In genomic region chr17:38853292-38854219, GRCh38 we compare ENCODE assay signal across 1 cellular context.
TF ChIP-seq lines count a peak whose summit lies in the region.

Gene RPL23, minus strand, starts transcription at chr17:38853721. Its CDS starts 11 bp downstream, at chr17:38853710.

TF ChIP-seq in HepG2, 621 proteins besides CTCF, POLR2A, EP300 and RAD21 (continued from another document and continues in another):
- TF ChIP-seq ZNF280B (CRISPR knock-in tag; IDR thresholded peaks at IDR 0.05; ENCODE audit: borderline replicate concordance) (peak; percentile 95), ZNF253 (CRISPR knock-in tag; IDR thresholded peaks at IDR 0.05; ENCODE audit: borderline replicate concordance) (no peak), ZNF891 (CRISPR knock-in tag; IDR thresholded peaks at IDR 0.05) (peak; percentile 97), SALL2 (CRISPR knock-in tag; IDR thresholded peaks at IDR 0.05) (peak; percentile 91), CENPX (CRISPR knock-in tag; IDR thresholded peaks at IDR 0.05) (no peak), KDM1A (CRISPR knock-in tag; IDR thresholded peaks at IDR 0.05) (no peak), SPEN (CRISPR knock-in tag; IDR thresholded peaks at IDR 0.05; ENCODE audit: low read depth) (peak; percentile 100), ERF (CRISPR knock-in tag; IDR thresholded peaks at IDR 0.05) (peak; percentile 94; the same call in 1 of the 2 replicates), HOXA5 (CRISPR knock-in tag; IDR thresholded peaks at IDR 0.05) (peak; percentile 99), ESRRA (CRISPR knock-in tag; IDR thresholded peaks at IDR 0.05; ENCODE audit: low read depth) (peak; percentile 75; the same call in 1 of the 2 replicates), RXRB (CRISPR knock-in tag; IDR thresholded peaks at IDR 0.05; ENCODE audit: borderline replicate concordance) (peak; percentile 85; the same call in 1 of the 2 replicates), ZBTB42 (CRISPR knock-in tag; IDR thresholded peaks at IDR 0.05) (peak; percentile 8; the same call in 1 of the 2 replicates), ZNF615 (CRISPR knock-in tag; IDR thresholded peaks at IDR 0.05; ENCODE audit: borderline replicate concordance) (peak; percentile 96; the same call in 1 of the 2 replicates), POLR2AphosphoS5 (IDR thresholded peaks at IDR 0.05; ENCODE audit: low read depth, low read length) (peak; percentile 100), ZNF761 (CRISPR knock-in tag; conservative IDR thresholded peaks at IDR 0.05) (peak; percentile 97), ZMYM3 (CRISPR knock-in tag; IDR thresholded peaks at IDR 0.05) (peak; percentile 64; the same call in 1 of the 2 replicates), MIER2 (CRISPR knock-in tag; IDR thresholded peaks at IDR 0.05) (peak; percentile 74; the same call in 1 of the 2 replicates), ZSCAN20 (CRISPR knock-in tag; IDR thresholded peaks at IDR 0.05; ENCODE audit: borderline replicate concordance) (peak; percentile 75; the same call in 1 of the 2 replicates), PHF21A (CRISPR knock-in tag; IDR thresholded peaks at IDR 0.05) (peak; percentile 90; the same call in 1 of the 2 replicates), STAT5B (CRISPR knock-in tag; IDR thresholded peaks at IDR 0.05) (0 out of 2 replicates have a peak, but pooled peaks have one; percentile 1), GPBP1L1 (CRISPR knock-in tag; IDR thresholded peaks at IDR 0.05) (no peak), ZBTB33 (CRISPR knock-in tag; IDR thresholded peaks at IDR 0.05) (peak; percentile 61; the same call in 1 of the 2 replicates), GTF2F1 (IDR thresholded peaks at IDR 0.05; ENCODE audit: low read length) (peak; percentile 86), ZNF646 (CRISPR knock-in tag; IDR thresholded peaks at IDR 0.05) (no peak), ZNF256 (CRISPR knock-in tag; conservative IDR thresholded peaks at IDR 0.05) (peak; percentile 97), ZNF143 (CRISPR knock-in tag; IDR thresholded peaks at IDR 0.05) (peak; percentile 90), IRF1 (CRISPR knock-in tag; IDR thresholded peaks at IDR 0.05; ENCODE audit: low read depth) (0 out of 2 replicates have a peak, but pooled peaks have one; percentile 80), JUND (CRISPR knock-in tag; IDR thresholded peaks at IDR 0.05) (peak; percentile 89), KLF12 (CRISPR knock-in tag; IDR thresholded peaks at IDR 0.05; ENCODE audit: borderline replicate concordance) (peak; percentile 94), ZNF317 (CRISPR knock-in tag; IDR thresholded peaks at IDR 0.05) (peak; percentile 81), BATF2 (CRISPR knock-in tag; IDR thresholded peaks at IDR 0.05) (peak; percentile 83), GABPA (IDR thresholded peaks at IDR 0.05; ENCODE audit: low read depth, low read length) (peak; percentile 61), GABPA (CRISPR knock-in tag; IDR thresholded peaks at IDR 0.05; ENCODE audit: low read depth) (peak; percentile 96), SP2 (CRISPR knock-in tag; IDR thresholded peaks at IDR 0.05) (peak; percentile 60; the same call in 1 of the 2 replicates), CEBPG (CRISPR knock-in tag; IDR thresholded peaks at IDR 0.05) (peak; percentile 96), ZNF260 (CRISPR knock-in tag; IDR thresholded peaks at IDR 0.05; ENCODE audit: borderline replicate concordance, low read depth) (no peak), FOXC1 (CRISPR knock-in tag; IDR thresholded peaks at IDR 0.05; ENCODE audit: borderline replicate concordance) (peak; percentile 75; the same call in 1 of the 2 replicates), ZFY (CRISPR knock-in tag; IDR thresholded peaks at IDR 0.05) (peak; percentile 95), NR0B2 (CRISPR knock-in tag; IDR thresholded peaks at IDR 0.05) (peak; percentile 92), MAX (IDR thresholded peaks at IDR 0.05) (peak; percentile 98), ZNF503 (CRISPR knock-in tag; IDR thresholded peaks at IDR 0.05) (peak; percentile 91), ATF4 (CRISPR knock-in tag; IDR thresholded peaks at IDR 0.05) (peak in 1 of 2 experiments; percentile 91; a peak in 2 of 4 replicates)
